8 cellular contexts compared by ENCODE assay signal in the genomic region with DNA sequence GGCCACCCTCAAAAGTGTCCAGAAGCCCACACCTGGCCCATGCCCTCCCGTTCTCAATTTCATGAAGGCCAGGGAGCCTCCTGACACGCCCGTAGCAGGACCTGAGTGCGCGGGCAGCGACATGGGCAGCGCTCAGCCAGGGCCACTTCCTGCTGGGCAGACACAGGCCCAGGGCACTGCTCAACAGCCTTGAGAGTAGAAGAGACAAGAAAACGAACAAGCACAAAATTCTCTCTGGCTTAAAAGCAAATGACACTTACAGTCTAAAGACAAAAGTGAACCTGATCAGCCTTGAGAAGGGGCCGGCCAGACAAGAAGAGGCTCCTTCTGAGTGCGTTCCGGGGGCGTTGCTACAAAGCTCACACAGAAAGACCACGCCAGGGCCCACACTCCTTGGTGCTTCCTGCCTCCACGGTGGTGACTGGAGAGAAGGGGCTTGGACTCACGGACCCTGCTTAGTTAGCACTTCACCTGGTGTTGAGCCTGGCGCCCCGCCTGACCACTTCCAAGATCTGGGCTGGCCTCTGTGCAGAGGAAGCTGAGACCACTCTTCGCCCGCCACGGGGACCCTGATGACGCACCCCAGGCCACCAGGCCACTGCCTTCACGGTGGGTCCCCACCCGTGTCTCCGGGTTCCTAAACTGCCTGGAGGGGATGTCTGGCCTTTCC. TPM values are rescaled to one million over a fixed set of nuclear protein-coding genes. Genes with fewer than 3 reads are reported as not detected.
DNase-seq lines count a peak whose midpoint lies in the region; ATAC-seq, FAIRE-seq and TF ChIP-seq lines count a peak whose summit lies in the region.

No MANE protein-coding gene starts in this region.

- TF ChIP-seq POLR2A in HepG2 (IDR thresholded peaks at IDR 0.05; ENCODE audit: insufficient read depth in 1 of 2, low read depth in 2 of 2, low read length in 2 of 2): no peak

- CTCF ChIA-PET in HepG2 (lab: Yijun Ruan, JAX; ENCODE audit: low intra/inter-chr PET ratio, low total read pairs): no interaction called here

- H3K27ac ChIP-seq in HepG2 (ENCODE audit: extremely low read length, insufficient read depth, low read length) (peak overlapping the region; percentile 46), tibial artery (peak overlapping the region; percentile 75 to 78)

- H4K20me1 ChIP-seq in HepG2 (ENCODE audit: insufficient read depth, low read length): no peaks in the 10 kb centered on the region

- H3K9me3 ChIP-seq in HepG2 (ENCODE audit: low read length): no peaks in the 10 kb centered on the region
- no peaks in the 10 kb centered on the region for H3K9me3 ChIP-seq in tibial artery

- H3K4me2 ChIP-seq in HepG2 (ENCODE audit: low read depth, low read length): peak overlapping the region; percentile 91

- H3K36me3 ChIP-seq in HepG2 (replicated peaks in 1 of 2; ENCODE audit: control insufficient read depth in 1 of 2, insufficient read depth in 2 of 2, low read length in 2 of 2): no peaks in the 10 kb centered on the region
- H3K36me3 ChIP-seq in tibial artery: peaks cover 0 to 4% (median 0%) of the 10 kb centered on the region in 3 donors

- H2AFZ ChIP-seq in HepG2 (ENCODE audit: low read length): no peak overlapping the region

- TF ChIP-seq RAD21 in HepG2 (CRISPR knock-in tag; IDR thresholded peaks at IDR 0.05): no peak

- FAIRE-seq in HepG2 (lab: Jason Lieb, UNC): no peak

- H3K4me3 ChIP-seq in astrocyte of the spinal cord (ENCODE audit: low read depth, low read length): peak overlapping the region; percentile 47
- peak overlapping the region; percentile 74 to 89 (median 79) for H3K4me3 ChIP-seq in HepG2 (replicated peaks in 1 of 3; ENCODE audit: insufficient read depth in 1 of 3, low read depth in 2 of 3, low read length in 3 of 3)
- H3K4me3 ChIP-seq in tibial artery: peak overlapping the region; percentile 86 to 90

- POLR2A ChIA-PET in HepG2 (lab: Yijun Ruan, JAX): interaction anchor here (0.6 to 6.0 kb wide), 4 partner anchors 8 to 73 kb away, joined by 3 to 200 read pairs (median 47); no protein-coding TSS in a partner anchor

- peak overlapping the region; percentile 78 for H3K9ac ChIP-seq in HepG2 (ENCODE audit: insufficient read depth, low read depth, low read length)

- in situ Hi-C loops in astrocyte of the spinal cord (cut with HindIII; ENCODE audit: low sequenced_read_pairs) (no loop called here), HepG2 (cut with HindIII; ENCODE audit: extremely low pct_ligation_motif_present, low pct_unique_long_range_greater_than_20kb) (no loop called here)

- no TSS peak for BruUV-seq in HepG2 (replicated peaks; lab: Mats Ljungman, UMichigan)

- ATAC-seq in HepG2: no peak

- no peak for TF ChIP-seq EP300 in HepG2 (IDR thresholded peaks at IDR 0.05; ENCODE audit: low read depth in 2 of 2, low read length in 2 of 2)
- TF ChIP-seq EP300 in HepG2 (CRISPR knock-in tag; IDR thresholded peaks at IDR 0.05; ENCODE audit: borderline replicate concordance): no peak

- intact Hi-C loops in HepG2 (cut with micrococcal nuclease; ENCODE audit: unreplicated experiment) (no loop called here), tibial artery (cut with DNase I; ENCODE audit: low total_unique reads) (no loop called here)

- H3K27me3 ChIP-seq in HepG2 (ENCODE audit: control insufficient read depth in 1 of 2, insufficient read depth in 2 of 2, low read length in 2 of 2) (peaks cover 9 to 30% of the 10 kb centered on the region in 2 experiments), tibial artery (peaks cover 0 to 22% of the 10 kb centered on the region in 2 donors)

- peaks cover 31% of the 10 kb centered on the region for H3K79me2 ChIP-seq in HepG2 (ENCODE audit: insufficient read depth, low read length)

- DNase-seq in activated CD8-positive, alpha-beta memory T cell treated with anti-CD3 and anti-CD28 coated beads for 24 hours: peak; percentile 73
- DNase-seq in activated CD8-positive, alpha-beta memory T cell treated with anti-CD3 and anti-CD28 coated beads, Interleukin-2, amount 50 U/mL, for 4 hours: no peak
- DNase-seq in astrocyte of the spinal cord (ENCODE audit: low read depth, low spot score): no peak
- no peak for DNase-seq in HepG2 (ENCODE audit: low spot score)
- no peak for DNase-seq in tibial artery
- DNase-seq in NCI-H2171 treated with DMSO at 0.1 percent for 48 hours (lab: John Stamatoyannopoulos, UW): no peak
- no peak for DNase-seq in NCI-H345 (lab: John Stamatoyannopoulos, UW)
- DNase-seq in stimulated activated CD4-positive, alpha-beta T cell treated with anti-CD3 and anti-CD28 coated beads, Interleukin-2, amount 100 ng/mL, for 24 hours: no peak

- WGBS in HepG2 (ENCODE audit: low lambda C conversion rate): 60% methylated on average over 12 of the region's 24 CpGs

- H3K4me1 ChIP-seq in HepG2 (ENCODE audit: insufficient read depth, low read length): peaks cover 65% of the 10 kb centered on the region
- H3K4me1 ChIP-seq in tibial artery: peaks cover 0 to 21% (median 6%) of the 10 kb centered on the region in 4 donors

- TF ChIP-seq CTCF in astrocyte of the spinal cord (IDR thresholded peaks at IDR 0.05; ENCODE audit: low read depth, low read length) (no peak), HepG2 (CRISPR knock-in tag; IDR thresholded peaks at IDR 0.05) (no peak), tibial artery (IDR thresholded peaks at IDR 0.05) (no peak)

TF ChIP-seq in HepG2, 621 proteins besides CTCF, POLR2A, EP300 and RAD21 (continues in another document):
- TF ChIP-seq ZNF280B (CRISPR knock-in tag; IDR thresholded peaks at IDR 0.05; ENCODE audit: borderline replicate concordance) (peak; percentile 36; the same call in 1 of the 2 replicates), ZBTB33 (CRISPR knock-in tag; IDR thresholded peaks at IDR 0.05) (peak; percentile 70; the same call in 1 of the 2 replicates), RARG (CRISPR knock-in tag; IDR thresholded peaks at IDR 0.05; ENCODE audit: low read depth) (no peak)

RNA-seq across cellular contexts. Expression of gene SLC12A7, which starts 1.5 kb away (rescaled TPM):
- total RNA-seq in HepG2 (2016; rRNA removed; fragmentation: Illumina TruSeq; extraction: Trizol): 7.4 and 14.0 TPM in 2 replicates
- total RNA-seq in HepG2 (2016; cell fraction: cytosol; rRNA removed; fragmentation: Illumina TruSeq; extraction: Trizol; ENCODE audit: low read depth): 9.5 and 12.5 TPM in 2 replicates
- 5.2 and 15.7 TPM in 2 replicates for total RNA-seq in HepG2 (2016; cell fraction: insoluble cytoplasmic fraction; rRNA removed; fragmentation: Illumina TruSeq; extraction: Trizol)
- 6.9 and 7.7 TPM in 2 replicates for total RNA-seq in HepG2 (2016; cell fraction: membrane; rRNA removed; fragmentation: Illumina TruSeq; extraction: Trizol)
- total RNA-seq in HepG2 (2016; cell fraction: nucleus; rRNA removed; fragmentation: Illumina TruSeq; extraction: Trizol): 21.8 and 25.8 TPM in 2 replicates
- 18.5 and 25.6 TPM in 2 replicates for polyA plus RNA-seq in HepG2 (2011; rRNA removed)
- 11.8 and 15.1 TPM in 2 replicates for polyA plus RNA-seq in HepG2 (2011; cell fraction: cytosol; rRNA removed)
- polyA plus RNA-seq in HepG2 (2011; cell fraction: nucleus; rRNA removed): 164 and 213 TPM in 2 replicates
- polyA plus RNA-seq in HepG2 (2012): 28.2 and 30.9 TPM in 2 replicates
- 1.4 and 1.6 TPM in 2 replicates for polyA plus RNA-seq in HepG2 (2016; cell fraction: cytosol; fragmentation: Illumina TruSeq; extraction: Trizol; ENCODE audit: low read depth)
- 6.3 and 7.6 TPM in 2 replicates for polyA plus RNA-seq in HepG2 (2016; cell fraction: insoluble cytoplasmic fraction; fragmentation: Illumina TruSeq; extraction: Trizol; ENCODE audit: low read depth)
- polyA plus RNA-seq in HepG2 (2016; cell fraction: membrane; fragmentation: Illumina TruSeq; extraction: Trizol; ENCODE audit: low read depth): 3.2 and 3.7 TPM in 2 replicates
- polyA plus RNA-seq in HepG2 (2016; cell fraction: nucleus; fragmentation: Illumina TruSeq; extraction: Trizol; ENCODE audit: insufficient read depth, low read depth): 88.5 and 93.5 TPM in 2 replicates
- polyA minus RNA-seq in HepG2 (2011; rRNA and poly(A)+ RNA removed; ENCODE audit: low replicate concordance): 6.3 and 47.1 TPM in 2 replicates
- 14.7 and 16.2 TPM in 2 replicates for polyA minus RNA-seq in HepG2 (2011; cell fraction: cytosol; rRNA and poly(A)+ RNA removed)
- 40.3 and 44.4 TPM in 2 replicates for polyA minus RNA-seq in HepG2 (2011; cell fraction: nucleus; rRNA and poly(A)+ RNA removed)
